In the genomic region with DNA sequence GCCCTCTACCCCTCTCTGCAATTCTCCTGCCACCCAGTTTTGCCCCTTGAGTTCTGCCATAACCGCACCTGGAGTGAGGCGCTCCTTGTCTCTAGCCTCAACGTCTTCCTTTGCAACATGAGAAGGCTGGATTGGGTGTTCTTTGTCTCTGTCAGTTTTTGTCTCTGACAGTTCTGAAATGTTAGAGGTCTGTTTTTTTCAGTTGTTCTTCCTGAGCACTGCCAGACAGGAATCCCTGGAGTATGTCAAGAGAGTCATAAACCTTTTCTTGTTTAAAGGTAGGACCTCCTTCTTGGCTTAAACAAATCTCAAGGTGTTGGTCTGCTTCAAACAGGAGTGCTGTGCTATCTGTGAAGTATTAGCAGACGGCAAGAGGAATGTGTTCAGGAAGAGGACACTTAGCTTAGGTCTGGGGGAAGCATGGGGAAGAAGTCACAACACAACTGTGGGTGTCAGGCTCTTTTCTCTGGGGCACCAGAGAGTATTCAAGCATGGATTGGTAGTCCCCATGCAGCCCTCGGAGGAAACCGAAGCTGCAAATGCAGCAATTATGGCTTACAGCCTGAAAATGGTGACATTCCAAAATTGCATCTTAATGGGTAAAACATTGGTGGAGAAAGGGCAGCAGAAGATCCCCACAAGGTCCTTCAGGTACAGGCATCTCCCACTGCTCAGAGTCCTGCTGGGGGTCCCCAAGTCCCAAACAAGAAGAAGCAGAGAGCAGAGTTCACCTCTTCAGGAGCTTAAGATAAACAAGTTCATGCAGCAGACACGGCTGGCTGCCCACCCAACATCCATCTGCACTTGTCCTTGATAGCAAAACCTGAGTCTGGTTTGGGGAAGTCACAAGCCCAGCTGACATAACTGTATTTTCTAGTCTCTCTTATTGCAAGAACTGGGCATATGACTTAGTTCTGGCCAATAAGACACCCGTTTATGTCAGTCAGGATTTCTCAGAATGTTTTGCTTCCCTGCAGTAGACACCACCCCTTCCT, we compare ENCODE assay signal across 27 cellular contexts. TPM values are rescaled to one million over a fixed set of nuclear protein-coding genes. Genes with fewer than 3 reads are reported as not detected.
DNase-seq lines count a peak whose midpoint lies in the region; ATAC-seq and TF ChIP-seq lines count a peak whose summit lies in the region.
"Had no signal": no experiment of that assay in that cellular context is flagged by ENCODE, and none has a peak within 500 bp of the region (broad histone marks: within the 10 kb centered on the region; RNA-seq: fewer than 3 reads in every experiment).

No MANE protein-coding gene starts in this region.

- H3K4ac ChIP-seq in mesenchymal stem cell (ENCODE audit: low read depth in 1 of 2, low read length in 2 of 2), result peak overlapping the region in 1 of 2 experiments; percentile 40

- no peak overlapping the region for H2BK15ac ChIP-seq in mesenchymal stem cell (ENCODE audit: low read depth, poor library complexity, severe bottlenecking)

- DNase-seq in NCI-H2171 treated with DMSO at 0.1 percent for 48 hours (lab: John Stamatoyannopoulos, UW), result peak; percentile 13
- no peak for DNase-seq in NCI-H2171 (lab: John Stamatoyannopoulos, UW)
- DNase-seq in mesenchymal stem cell, result no peak
- DNase-seq in thyroid gland, result peak; percentile 65 to 66
- DNase-seq in body of pancreas, result no peak
- no peak for DNase-seq in T1000 (lab: John Stamatoyannopoulos, UW)
- no peak for DNase-seq in dedifferentiated amniotic fluid mesenchymal stem cell (ENCODE audit: extremely low spot score)
- DNase-seq: 8988T; activated CD4-positive, alpha-beta T cell treated with anti-CD3 and anti-CD28 coated beads, Interleukin-2, amount 50 U/mL, for 4 hours; activated CD8-positive, alpha-beta memory T cell treated with anti-CD3 and anti-CD28 coated beads, Interleukin-2, amount 50 U/mL, for 4 hours; activated naive CD8-positive, alpha-beta T cell treated with anti-CD3 and anti-CD28 coated beads for 36 hours; BE2C; effector CD4-positive, alpha-beta T cell; erythroblast; foreskin keratinocyte; hippocampal formation; left ventricle myocardium superior; MG63; NCI-H1694; NCI-H748 treated with DMSO at 0.1 percent for 48 hours; PC-3; SJCRH30; small intestine; stimulated activated naive CD4-positive, alpha-beta T cell treated with Interleukin-2 at 50 U/mL for 16 hours had no signal

- peaks cover 41% of the 10 kb centered on the region for H3K36me3 ChIP-seq in OCI-LY3 (replicated peaks; ENCODE audit: low read depth, low read length)
- no peaks in the 10 kb centered on the region for H3K36me3 ChIP-seq in mesenchymal stem cell (ENCODE audit: control insufficient read depth in 1 of 2, insufficient read depth in 2 of 2, low read depth in 1 of 2, low read length in 2 of 2)
- H3K36me3 ChIP-seq in thyroid gland, result no peaks in the 10 kb centered on the region
- H3K36me3 ChIP-seq in body of pancreas (replicated peaks in 1 of 2; ENCODE audit: insufficient read depth in 1 of 2, low read depth in 2 of 2), result no peaks in the 10 kb centered on the region
- H3K36me3 ChIP-seq: BE2C, MG63, SJCRH30, thoracic aorta had no signal

- H3K27ac ChIP-seq in OCI-LY3 (ENCODE audit: low read length) (peak overlapping the region; percentile 62), mesenchymal stem cell (ENCODE audit: low read length, poor library complexity, severe bottlenecking) (no peak overlapping the region), thyroid gland (no peak overlapping the region), body of pancreas (no peak overlapping the region)
- H3K27ac ChIP-seq: foreskin keratinocyte, SJCRH30, thoracic aorta had no signal

- H3K9ac ChIP-seq in OCI-LY3 (ENCODE audit: low read length) (peak overlapping the region; percentile 28; the same call in 1 of the 2 replicates), mesenchymal stem cell (ENCODE audit: low read length) (no peak overlapping the region)

- WGBS in mesenchymal stem cell, result 37% methylated on average over 8 of the region's 8 CpGs
- 47 to 56% methylated on average over 8 of the region's 8 CpGs for WGBS in thyroid gland, 2 donors
- WGBS in body of pancreas, 2 donors, result 53 to 63% methylated on average over 8 of the region's 8 CpGs

- TF ChIP-seq POLR2A in thyroid gland (IDR thresholded peaks at IDR 0.05) (no peak), body of pancreas (IDR thresholded peaks at IDR 0.05) (no peak)

- peaks cover 55% of the 10 kb centered on the region for H3K79me2 ChIP-seq in OCI-LY3 (ENCODE audit: low read length)

- peak overlapping the region; percentile 12 for H2AK5ac ChIP-seq in mesenchymal stem cell (ENCODE audit: low read length, severe bottlenecking)

- no peak overlapping the region for H3K23ac ChIP-seq in mesenchymal stem cell (ENCODE audit: low read length in 2 of 2)

- H3K79me1 ChIP-seq in mesenchymal stem cell (replicated peaks; ENCODE audit: low read length, poor library complexity, severe bottlenecking), result no peaks in the 10 kb centered on the region

- H3K18ac ChIP-seq in mesenchymal stem cell (ENCODE audit: low read depth in 1 of 2, low read length in 2 of 2), result no peak overlapping the region

- intact Hi-C loops in thyroid gland (cut with DNase I), result no loop called here
- intact Hi-C loops in body of pancreas (cut with DNase I), result no loop called here

- H2AFZ ChIP-seq in OCI-LY3 (ENCODE audit: low read depth, low read length) (no peak overlapping the region), mesenchymal stem cell (ENCODE audit: low read depth, low read length) (no peak overlapping the region)

- no peak overlapping the region for H2BK5ac ChIP-seq in mesenchymal stem cell (ENCODE audit: low read depth, low read length, poor library complexity, severe bottlenecking)

- H3K4me3 ChIP-seq in OCI-LY3 (ENCODE audit: low read length) (peak overlapping the region; percentile 51), mesenchymal stem cell (ENCODE audit: insufficient read depth in 1 of 2, low read depth in 1 of 2, low read length in 2 of 2) (no peak overlapping the region), thyroid gland (replicated peaks in 1 of 3) (no peak overlapping the region), body of pancreas (no peak overlapping the region)
- H3K4me3 ChIP-seq: MG63, SJCRH30, thoracic aorta had no signal

- H2BK120ac ChIP-seq in mesenchymal stem cell (ENCODE audit: low read depth, low read length), result no peak overlapping the region

- TF ChIP-seq CTCF in OCI-LY3 (IDR thresholded peaks at IDR 0.05; ENCODE audit: low read depth, low read length) (no peak), thyroid gland (IDR thresholded peaks at IDR 0.05) (no peak), body of pancreas (IDR thresholded peaks at IDR 0.05) (no peak)

- no peak overlapping the region for H4K91ac ChIP-seq in mesenchymal stem cell (ENCODE audit: low read length)

- peaks cover 30% of the 10 kb centered on the region; the same call in 1 of the 2 replicates for H4K20me1 ChIP-seq in OCI-LY3 (ENCODE audit: insufficient read depth, low read length)

- peak overlapping the region in 1 of 2 experiments; percentile 59 for H2BK12ac ChIP-seq in mesenchymal stem cell (ENCODE audit: low read length in 2 of 2)

- no peak overlapping the region for H4K8ac ChIP-seq in mesenchymal stem cell (ENCODE audit: low read length)

- peak overlapping the region; percentile 74 for H3K4me2 ChIP-seq in OCI-LY3 (ENCODE audit: low read length)
- H3K4me2 ChIP-seq in mesenchymal stem cell (ENCODE audit: low read length, poor library complexity, severe bottlenecking), result no peak overlapping the region

- H3K4me1 ChIP-seq in OCI-LY3 (ENCODE audit: low read length), result peaks cover 82% of the 10 kb centered on the region
- peaks cover 23% of the 10 kb centered on the region for H3K4me1 ChIP-seq in mesenchymal stem cell (ENCODE audit: control insufficient read depth, insufficient read depth, low read depth, low read length)
- H3K4me1 ChIP-seq in thyroid gland, result peaks cover 0 to 12% of the 10 kb centered on the region in 2 donors
- H3K4me1 ChIP-seq in body of pancreas, result peaks cover under 1% of the 10 kb centered on the region
- H3K4me1 ChIP-seq: BE2C, foreskin keratinocyte, SJCRH30 had no signal

- H3K27me3 ChIP-seq in OCI-LY3 (ENCODE audit: low read depth, low read length), result no peaks in the 10 kb centered on the region
- peaks cover 0 to 64% of the 10 kb centered on the region in 2 experiments for H3K27me3 ChIP-seq in mesenchymal stem cell (ENCODE audit: control insufficient read depth in 1 of 2, insufficient read depth in 1 of 2, low read length in 2 of 2)
- no peaks in the 10 kb centered on the region for H3K27me3 ChIP-seq in thyroid gland
- peaks cover 0 to 5% of the 10 kb centered on the region in 2 donors for H3K27me3 ChIP-seq in body of pancreas
- H3K27me3 ChIP-seq: BE2C, MG63 had no signal

- H3K9me3 ChIP-seq in OCI-LY3 (ENCODE audit: insufficient read depth, low read length) (no peaks in the 10 kb centered on the region), mesenchymal stem cell (ENCODE audit: control insufficient read depth, low read length) (no peaks in the 10 kb centered on the region), thyroid gland (no peaks in the 10 kb centered on the region), body of pancreas (no peaks in the 10 kb centered on the region)
- H3K9me3 ChIP-seq: BE2C, MG63, SJCRH30, thoracic aorta had no signal

- H3K14ac ChIP-seq in mesenchymal stem cell (ENCODE audit: low read length in 2 of 2), result peak overlapping the region in 1 of 2 experiments; percentile 55

- no peak for ATAC-seq in body of pancreas
- ATAC-seq: foreskin keratinocyte, HCT116, left ventricle myocardium superior, PC-3 had no signal

RNA-seq across cellular contexts. Expression of a gene that starts 32.1 kb away (rescaled TPM):
- polyA plus RNA-seq in mesenchymal stem cell (2013, experiment 1 of 2), result 43.3 TPM
- polyA plus RNA-seq in mesenchymal stem cell (2013, experiment 2 of 2), result 37.4 TPM
- total RNA-seq in thyroid gland, result 1 to 10 TPM in 2 of 4 donors, under 1 TPM in 2; 0.54 to 2.6 (median 1.1) TPM
- under 1 TPM; 0.52 to 0.99 TPM for total RNA-seq in body of pancreas
- total RNA-seq: foreskin keratinocyte, SJCRH30 had no signal
- polyA plus RNA-seq: foreskin keratinocyte had no signal

Comparison
In these comparisons a context has a peak if more than half of its experiments do, and no peak if none do; other contexts are left out.
1. DNase-seq: peak in NCI-H2171 treated with DMSO at 0.1 percent for 48 hours (single experiment) and thyroid gland (2 of 2); none in NCI-H2171 (single experiment), mesenchymal stem cell (single experiment), body of pancreas (0 of 4), T1000 (single experiment) and dedifferentiated amniotic fluid mesenchymal stem cell (single experiment).